Comparison of ENCODE assay signal across 8 cellular contexts in genomic region chr3:49802719-49803463, GRCh38. TPM values are rescaled to one million over a fixed set of nuclear protein-coding genes. Genes with fewer than 3 reads are reported as not detected.
DNase-seq lines count a peak whose midpoint lies in the region; ATAC-seq and TF ChIP-seq lines count a peak whose summit lies in the region.

INKA1 (plus strand) TSS chr3:49803261; CDS start chr3:49803393, 132 bp downstream.

- peak; percentile 82 to 88 (median 84) for DNase-seq in CD4-positive, alpha-beta T cell
- DNase-seq in NK-92 treated with Interleukin-12 subunit alpha and Interleukin-12 subunit beta, amount 100 ng/mL, for 24 hours (lab: John Stamatoyannopoulos, UW): peak; percentile 57
- DNase-seq in activated CD8-positive, alpha-beta memory T cell treated with anti-CD3 and anti-CD28 coated beads, Interleukin-2, amount 50 U/mL, for 1 hour (ENCODE audit: extremely low read depth): peak; percentile 74
- peak; percentile 96 for DNase-seq in endodermal cell
- DNase-seq in mesothelial cell of epicardium (ENCODE audit: low spot score in 2 of 2, unreplicated experiment in 2 of 2): peak; percentile 71 to 89
- peak; percentile 65 to 76 for DNase-seq in stimulated activated CD8-positive, alpha-beta memory T cell treated with anti-CD3 and anti-CD28 coated beads, Interleukin-15, amount 100 ng/mL, for 4 hours (ENCODE audit: low read depth in 2 of 2)

- peaks cover 6% of the 10 kb centered on the region for H3K36me3 Mint-ChIP-seq in CD4-positive, alpha-beta T cell (ENCODE audit: low read depth)
- H3K36me3 Mint-ChIP-seq in endodermal cell (ENCODE audit: low read depth) (no peaks in the 10 kb centered on the region), mesothelial cell of epicardium (no peaks in the 10 kb centered on the region)

- H3K4me1 ChIP-seq in endodermal cell (ENCODE audit: control insufficient read depth, insufficient read depth, low read length): no peaks in the 10 kb centered on the region

- TF ChIP-seq CTCF in CD4-positive, alpha-beta T cell (IDR thresholded peaks at IDR 0.05): peak; percentile 87
- TF ChIP-seq CTCF in endodermal cell (conservative IDR thresholded peaks at IDR 0.05): peak; percentile 95
- TF ChIP-seq CTCF in mesothelial cell of epicardium (IDR thresholded peaks at IDR 0.05; ENCODE audit: unreplicated experiment): peak; percentile 82

- WGBS in endodermal cell (ENCODE audit: insufficient coverage in 1 of 2, insufficient read length in 1 of 2), 2 experiments: 0 to 1% methylated on average over 30 to 71 of the region's 71 CpGs

- POLR2A ChIA-PET in CD4-positive, alpha-beta T cell (lab: Charles Lee): interaction anchor here (0.6 to 4.7 kb wide), 20 partner anchors 10 to 782 kb away, joined by 3 to 83 read pairs (median 6); partner anchors contain the start of genes AMIGO3, GMPPB, GNAI2 and IP6K1

- H3K27ac ChIP-seq in CD4-positive, alpha-beta T cell (ENCODE audit: low read depth, low read length): peak within 1 kb of the TSS; percentile 69
- H3K27ac ChIP-seq in endodermal cell (ENCODE audit: low read depth, low read length): peak within 1 kb of the TSS; percentile 68

- no peaks in the 10 kb centered on the region for H3K9me3 ChIP-seq in CD4-positive, alpha-beta T cell (ENCODE audit: control insufficient read depth, low read length)
- no peaks in the 10 kb centered on the region for H3K9me3 ChIP-seq in endodermal cell (ENCODE audit: control insufficient read depth, low read length)

- H3K4me3 Mint-ChIP-seq in CD4-positive, alpha-beta T cell: peak within 1 kb of the TSS; percentile 90
- H3K4me3 Mint-ChIP-seq in endodermal cell (peak within 1 kb of the TSS; percentile 71), mesothelial cell of epicardium (peak within 1 kb of the TSS; percentile 81)

- CTCF ChIA-PET in CD4-positive, alpha-beta T cell (lab: Charles Lee): interaction anchor here (0.7 to 6.2 kb wide), 22 partner anchors 9 to 140 kb away, joined by 3 to 103 read pairs (median 4); partner anchors contain the start of genes AMIGO3, IP6K1, MON1A and RBM6

- H3K9ac ChIP-seq in endodermal cell (ENCODE audit: extremely low read depth, low read length, poor library complexity, severe bottlenecking): no peak within 1 kb of the TSS

- H3K27ac Mint-ChIP-seq in CD4-positive, alpha-beta T cell: peak within 1 kb of the TSS; percentile 80
- H3K27ac Mint-ChIP-seq in endodermal cell: no peak within 1 kb of the TSS
- peak within 1 kb of the TSS; percentile 83 for H3K27ac Mint-ChIP-seq in mesothelial cell of epicardium

- no peaks in the 10 kb centered on the region for H3K27me3 ChIP-seq in CD4-positive, alpha-beta T cell (ENCODE audit: control insufficient read depth, insufficient read depth, low read length)
- peaks cover 50% of the 10 kb centered on the region for H3K27me3 ChIP-seq in endodermal cell (ENCODE audit: control insufficient read depth, insufficient read depth, low read length, poor library complexity, severe bottlenecking)

- peak within 1 kb of the TSS; percentile 82 for H3K4me3 ChIP-seq in endodermal cell (ENCODE audit: low read length)

- H3K36me3 ChIP-seq in endodermal cell (ENCODE audit: control insufficient read depth, insufficient read depth, low read length): no peaks in the 10 kb centered on the region

- peaks cover 45% of the 10 kb centered on the region for H3K4me1 Mint-ChIP-seq in CD4-positive, alpha-beta T cell (ENCODE audit: low read depth)
- H3K4me1 Mint-ChIP-seq in endodermal cell: peaks cover 11% of the 10 kb centered on the region
- peaks cover 45% of the 10 kb centered on the region for H3K4me1 Mint-ChIP-seq in mesothelial cell of epicardium

- intact Hi-C loops in CD4-positive, alpha-beta T cell (cut with DNase I, micrococcal nuclease): loop anchor here (1.0 to 10.0 kb wide), 8 partner anchors 10 to 285 kb away; partner anchors contain the start of genes RBM5 (in 2 of the 2), IP6K1 (in 1 of the 2), MON1A (in 1 of the 2) and UBA7 (in 1 of the 2)

- peak; percentile 88 for ATAC-seq in CD4-positive, alpha-beta T cell (ENCODE audit: poor library complexity)
- ATAC-seq in GM19328 (IDR thresholded peaks at IDR 0.05; ENCODE audit: unreplicated experiment): peak; percentile 56
- peak; percentile 57 for ATAC-seq in HG03521 (IDR thresholded peaks at IDR 0.05; ENCODE audit: unreplicated experiment)

- peaks cover 4% of the 10 kb centered on the region for H3K27me3 Mint-ChIP-seq in CD4-positive, alpha-beta T cell
- peaks cover 57% of the 10 kb centered on the region for H3K27me3 Mint-ChIP-seq in endodermal cell (ENCODE audit: insufficient read depth)
- peaks cover 27% of the 10 kb centered on the region for H3K27me3 Mint-ChIP-seq in mesothelial cell of epicardium (ENCODE audit: low read depth)

- no peaks in the 10 kb centered on the region for H3K9me3 Mint-ChIP-seq in CD4-positive, alpha-beta T cell
- H3K9me3 Mint-ChIP-seq in endodermal cell: no peaks in the 10 kb centered on the region
- H3K9me3 Mint-ChIP-seq in mesothelial cell of epicardium: no peaks in the 10 kb centered on the region

RNA-seq across cellular contexts. Expression of gene INKA1, which starts in this region (rescaled TPM):
- total RNA-seq in CD4-positive, alpha-beta T cell: under 1 TPM; 0.85 to 0.87 TPM
- total RNA-seq in endodermal cell (not detected), mesothelial cell of epicardium (7.7 to 9.4 TPM (median 8.4 TPM) in 3 replicates)
- polyA plus RNA-seq in endodermal cell (2013, experiment 1 of 2): 1.9 TPM
- polyA plus RNA-seq in endodermal cell (2013, experiment 2 of 2): 3.0 TPM

Comparison
In these comparisons a context has a peak if more than half of its experiments do, and no peak if none do; other contexts are left out.
1. Peak in every context shown above with its lines: DNase-seq, ATAC-seq, H3K4me3 ChIP-seq and H3K27ac ChIP-seq.
2. Peak in DNase-seq, ATAC-seq and H3K27ac ChIP-seq in CD4-positive, alpha-beta T cell; RNA of the gene not detected or under 1 TPM.